In genomic region chr14:52596320-52596719, GRCh38 we compare ENCODE assay signal across 1 cellular context.
TF ChIP-seq lines count a peak whose summit lies in the region.

No MANE protein-coding gene starts in this region.

TF ChIP-seq in WTC11, 78 proteins besides CTCF, POLR2A, EP300 and RAD21 (continued from another document):
- TF ChIP-seq FOXK1 (CRISPR knock-in tag; IDR thresholded peaks at IDR 0.05) (peak; percentile 46; the same call in 1 of the 2 replicates), FOXP1 (CRISPR knock-in tag; IDR thresholded peaks at IDR 0.05; ENCODE audit: borderline replicate concordance) (0 out of 2 replicates have a peak, but pooled peaks have one; percentile 34), ZSCAN18 (CRISPR knock-in tag; IDR thresholded peaks at IDR 0.05) (no peak), IRF2 (CRISPR knock-in tag; IDR thresholded peaks at IDR 0.05; ENCODE audit: borderline replicate concordance, low read depth) (no peak), E2F1 (CRISPR knock-in tag; IDR thresholded peaks at IDR 0.05) (no peak)
